In genomic region chr9:109083141-109083540, GRCh38 we compare ENCODE assay signal across 18 cellular contexts.
"Had no signal": no experiment of that assay in that cellular context is flagged by ENCODE, and none has a peak within 500 bp of the region (broad histone marks: within the 10 kb centered on the region; RNA-seq: fewer than 3 reads in every experiment).

No MANE protein-coding gene starts in this region.

- H3K9me3 Mint-ChIP-seq: natural killer cell, neural progenitor cell had no signal

- ATAC-seq: gastroesophageal sphincter, left lobe of liver, natural killer cell had no signal

- DNase-seq: effector memory CD4-positive, alpha-beta T cell; esophagus squamous epithelium; foreskin fibroblast; glutamatergic neuron; islet precursor cell; mammary epithelial cell; natural killer cell; nucleus accumbens; ovary; small intestine; stimulated activated CD4-positive, alpha-beta T cell treated with anti-CD3 and anti-CD28 coated beads, Interleukin-12 subunit alpha, Interleukin-12 subunit beta, amount 100 ng/mL, for 4 hours; stimulated activated naive CD4-positive, alpha-beta T cell; stomach; substantia nigra; transverse colon had no signal

- H3K4me3 Mint-ChIP-seq: natural killer cell, neural progenitor cell had no signal

- H3K27ac Mint-ChIP-seq: natural killer cell, neural progenitor cell had no signal

- H3K4me1 Mint-ChIP-seq: neural progenitor cell had no signal
